2 cellular contexts compared by ENCODE assay signal in genomic region chr3:164806188-164806587, GRCh38.
TF ChIP-seq lines count a peak whose summit lies in the region.

No MANE protein-coding gene starts in this region.

TF ChIP-seq in SK-N-SH, 30 proteins besides CTCF, POLR2A, EP300 and RAD21 (continued from another document):
- TF ChIP-seq RXRA (IDR thresholded peaks at IDR 0.05; ENCODE audit: borderline replicate concordance, low read depth) (no peak), POLR2AphosphoS5 (IDR thresholded peaks at IDR 0.05; ENCODE audit: low read depth, low read length) (no peak), TAF1 (IDR thresholded peaks at IDR 0.05; ENCODE audit: borderline replicate concordance, low read depth, low read length) (no peak), RCOR1 (IDR thresholded peaks at IDR 0.05; ENCODE audit: low read length) (no peak), CHD2 (IDR thresholded peaks at IDR 0.05; ENCODE audit: low read length, partially characterized antibody) (no peak), FOSL2 (IDR thresholded peaks at IDR 0.05; ENCODE audit: borderline replicate concordance, low read depth) (no peak), TCF12 (IDR thresholded peaks at IDR 0.05) (no peak), GATA2 (CRISPR knock-in tag; IDR thresholded peaks at IDR 0.05) (no peak), REST (IDR thresholded peaks at IDR 0.05; ENCODE audit: low read depth, low read length) (no peak), TEAD4 (IDR thresholded peaks at IDR 0.05; ENCODE audit: borderline replicate concordance, insufficient read depth) (no peak), MXI1 (IDR thresholded peaks at IDR 0.05; ENCODE audit: low read depth, low read length) (no peak), GABPA (IDR thresholded peaks at IDR 0.05; ENCODE audit: low read depth) (no peak), FOXJ3 (CRISPR knock-in tag; IDR thresholded peaks at IDR 0.05) (no peak)
- TF ChIP-seq, protein P1, sequence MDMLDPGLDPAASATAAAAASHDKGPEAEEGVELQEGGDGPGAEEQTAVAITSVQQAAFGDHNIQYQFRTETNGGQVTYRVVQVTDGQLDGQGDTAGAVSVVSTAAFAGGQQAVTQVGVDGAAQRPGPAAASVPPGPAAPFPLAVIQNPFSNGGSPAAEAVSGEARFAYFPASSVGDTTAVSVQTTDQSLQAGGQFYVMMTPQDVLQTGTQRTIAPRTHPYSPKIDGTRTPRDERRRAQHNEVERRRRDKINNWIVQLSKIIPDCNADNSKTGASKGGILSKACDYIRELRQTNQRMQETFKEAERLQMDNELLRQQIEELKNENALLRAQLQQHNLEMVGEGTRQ (IDR thresholded peaks at IDR 0.05; ENCODE audit: borderline replicate concordance, low read depth, low read length): no peak
- TF ChIP-seq, protein P2, sequence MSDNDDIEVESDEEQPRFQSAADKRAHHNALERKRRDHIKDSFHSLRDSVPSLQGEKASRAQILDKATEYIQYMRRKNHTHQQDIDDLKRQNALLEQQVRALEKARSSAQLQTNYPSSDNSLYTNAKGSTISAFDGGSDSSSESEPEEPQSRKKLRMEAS (IDR thresholded peaks at IDR 0.05; ENCODE audit: low read depth): no peak

TF ChIP-seq in SK-N-SH treated with all-trans-retinoic acid at 6 μM for 48 hours, 23 proteins besides CTCF, POLR2A, EP300 and RAD21 (continued from another document):
- TF ChIP-seq, protein P3, sequence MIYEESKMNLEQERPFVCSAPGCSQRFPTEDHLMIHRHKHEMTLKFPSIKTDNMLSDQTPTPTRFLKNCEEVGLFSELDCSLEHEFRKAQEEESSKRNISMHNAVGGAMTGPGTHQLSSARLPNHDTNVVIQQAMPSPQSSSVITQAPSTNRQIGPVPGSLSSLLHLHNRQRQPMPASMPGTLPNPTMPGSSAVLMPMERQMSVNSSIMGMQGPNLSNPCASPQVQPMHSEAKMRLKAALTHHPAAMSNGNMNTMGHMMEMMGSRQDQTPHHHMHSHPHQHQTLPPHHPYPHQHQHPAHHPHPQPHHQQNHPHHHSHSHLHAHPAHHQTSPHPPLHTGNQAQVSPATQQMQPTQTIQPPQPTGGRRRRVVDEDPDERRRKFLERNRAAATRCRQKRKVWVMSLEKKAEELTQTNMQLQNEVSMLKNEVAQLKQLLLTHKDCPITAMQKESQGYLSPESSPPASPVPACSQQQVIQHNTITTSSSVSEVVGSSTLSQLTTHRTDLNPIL (CRISPR knock-in tag; IDR thresholded peaks at IDR 0.05; ENCODE audit: low read depth): no peak
- no peak for TF ChIP-seq TOX (CRISPR knock-in tag; IDR thresholded peaks at IDR 0.05; ENCODE audit: borderline replicate concordance)
- TF ChIP-seq ISL1 (CRISPR knock-in tag; IDR thresholded peaks at IDR 0.05): no peak
- no peak for TF ChIP-seq TCF4 (CRISPR knock-in tag; IDR thresholded peaks at IDR 0.05; ENCODE audit: borderline replicate concordance)
- TF ChIP-seq TSHZ2 (CRISPR knock-in tag; IDR thresholded peaks at IDR 0.05): no peak
- TF ChIP-seq ZFP3 (CRISPR knock-in tag; IDR thresholded peaks at IDR 0.05): no peak
- no peak for TF ChIP-seq ZC3H10 (CRISPR knock-in tag; IDR thresholded peaks at IDR 0.05)
- no peak for TF ChIP-seq CSDC2 (CRISPR knock-in tag; IDR thresholded peaks at IDR 0.05)
